8 cellular contexts compared by ENCODE assay signal in genomic region chr1:46132529-46133180, GRCh38. TPM values are rescaled to one million over a fixed set of nuclear protein-coding genes. Genes with fewer than 3 reads are reported as not detected.
DNase-seq lines count a peak whose midpoint lies in the region; ATAC-seq, FAIRE-seq and TF ChIP-seq lines count a peak whose summit lies in the region.

Gene PIK3R3, minus strand, starts transcription at chr1:46132629. Its CDS starts 677 bp downstream, at chr1:46131952.

- peaks cover 7 to 8% of the 10 kb centered on the region in 2 donors for H3K4me1 ChIP-seq in kidney (ENCODE audit: control insufficient read depth in 1 of 2, insufficient read depth in 1 of 2, low read depth in 1 of 2, low read length in 2 of 2)

- H3K4me3 ChIP-seq in choroid plexus epithelial cell (ENCODE audit: low read depth, low read length) (peak within 1 kb of the TSS; percentile 75), kidney (ENCODE audit: low read length in 2 of 2) (peak within 1 kb of the TSS; percentile 87 to 91)

- intact Hi-C loops in kidney (cut with DNase I) = no loop called here

- H3K9ac ChIP-seq in kidney (ENCODE audit: low read length in 2 of 2) = peak within 1 kb of the TSS; percentile 78 to 93

- ATAC-seq in GM19025 (IDR thresholded peaks at IDR 0.05; ENCODE audit: low read depth, unreplicated experiment) = peak; percentile 82
- peak; percentile 87 for ATAC-seq in HG03342 (IDR thresholded peaks at IDR 0.05; ENCODE audit: unreplicated experiment)

- peak; percentile 78 for FAIRE-seq in kidney (lab: Jason Lieb, UNC)

- no peaks in the 10 kb centered on the region for H3K36me3 ChIP-seq in kidney (ENCODE audit: control insufficient read depth in 1 of 2, insufficient read depth in 2 of 2, low read length in 2 of 2)

- DNase-seq in AG09319 (ENCODE audit: extremely low read depth, low read depth) (peak; percentile 98), NCI-H446 (lab: John Stamatoyannopoulos, UW) (peak; percentile 98 to 99), choroid plexus epithelial cell (ENCODE audit: low read depth) (peak; percentile 100), kidney (peak; percentile 99)
- DNase-seq in activated CD4-positive, alpha-beta T cell treated with anti-CD3 and anti-CD28 coated beads for 24 hours (ENCODE audit: low read depth in 2 of 2) = peak; percentile 74 to 84
- peak; percentile 94 for DNase-seq in stimulated activated CD4-positive, alpha-beta T cell treated with anti-CD3 and anti-CD28 coated beads, Interleukin-15, amount 100 ng/mL, for 24 hours

- H3K9me3 ChIP-seq in kidney (ENCODE audit: control insufficient read depth in 1 of 2, low read length in 2 of 2) = no peaks in the 10 kb centered on the region

- peak within 1 kb of the TSS; percentile 93 to 97 for H3K27ac ChIP-seq in kidney (ENCODE audit: low read depth in 2 of 2, low read length in 2 of 2)

- no peak for TF ChIP-seq CTCF in AG09319 (IDR thresholded peaks at IDR 0.05; ENCODE audit: low read depth, low read length)
- TF ChIP-seq CTCF in choroid plexus epithelial cell (conservative IDR thresholded peaks at IDR 0.05; ENCODE audit: low read depth, low read length) = no peak
- TF ChIP-seq CTCF in kidney (IDR thresholded peaks at IDR 0.05; ENCODE audit: borderline replicate concordance, extremely low read depth, insufficient read depth) = peak; percentile 8

RNA-seq across cellular contexts. Expression of gene PIK3R3, which starts in this region (rescaled TPM):
- 44.2 TPM for total RNA-seq in kidney
- polyA plus RNA-seq in kidney (ENCODE audit: insufficient read depth, low read depth, low replicate concordance) = 9.7 TPM

Comparison
In these comparisons a context has a peak if more than half of its experiments do, and no peak if none do; other contexts are left out.
1. Peak in every context shown above with its lines: DNase-seq, ATAC-seq, H3K4me3 ChIP-seq and H3K27ac ChIP-seq.